ENCODE assay signal across 31 cellular contexts in the genomic region with DNA sequence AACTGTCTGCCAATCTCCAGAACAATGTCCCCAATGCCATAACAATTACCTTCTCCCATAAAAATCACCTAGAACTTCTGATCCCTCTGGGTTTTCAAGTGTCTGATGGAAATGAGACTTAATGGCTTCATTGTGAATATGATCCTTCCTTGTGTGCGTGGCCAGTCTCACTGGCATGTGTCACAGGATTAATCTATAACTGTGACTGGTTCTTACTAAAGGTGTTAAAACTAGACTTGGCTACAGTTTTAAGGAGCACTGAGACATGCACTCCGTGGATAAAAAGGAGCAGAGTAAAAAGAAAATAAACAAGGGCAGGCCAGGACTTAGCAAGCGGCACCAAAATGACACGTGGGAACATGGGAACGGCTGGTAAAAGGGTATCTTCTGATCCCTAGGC.
"Had no signal": no experiment of that assay in that cellular context is flagged by ENCODE, and none has a peak within 500 bp of the region (broad histone marks: within the 10 kb centered on the region; RNA-seq: fewer than 3 reads in every experiment).

No MANE protein-coding gene starts in this region.

- H3K27ac ChIP-seq: adrenal gland, body of pancreas, epithelial cell of prostate, esophagus squamous epithelium, gastroesophageal sphincter, heart right ventricle, WERI-Rb-1 had no signal

- H3K9me3 ChIP-seq: adrenal gland, body of pancreas, esophagus squamous epithelium, gastroesophageal sphincter had no signal

- H3K27me3 ChIP-seq: adrenal gland, body of pancreas, esophagus squamous epithelium, gastroesophageal sphincter, heart right ventricle had no signal

- H3K4me1 Mint-ChIP-seq: activated B cell treated with CpG ODN at 0.5 μM for 24 hours; activated naive CD4-positive, alpha-beta T cell treated with anti-CD3 and anti-CD28 coated beads, Interleukin-2, amount 50 U/mL, for 24 hours; activated naive CD8-positive, alpha-beta T cell treated with anti-CD3 and anti-CD28 coated beads for 36 hours; activated naive CD8-positive, alpha-beta T cell treated with anti-CD3 and anti-CD28 coated beads, Interleukin-2, amount 50 U/mL, for 24 hours; T-helper 17 cell had no signal

- H3K36me3 Mint-ChIP-seq: activated naive CD4-positive, alpha-beta T cell treated with anti-CD3 and anti-CD28 coated beads, Interleukin-2, amount 50 U/mL, for 24 hours; activated naive CD8-positive, alpha-beta T cell treated with anti-CD3 and anti-CD28 coated beads for 36 hours had no signal

- H3K27me3 Mint-ChIP-seq: activated CD8-positive, alpha-beta T cell treated with anti-CD3 and anti-CD28 coated beads for 36 hours had no signal

- H3K36me3 ChIP-seq: adrenal gland, esophagus squamous epithelium, gastroesophageal sphincter, heart right ventricle, WERI-Rb-1 had no signal

- DNase-seq: activated B cell treated with CpG ODN at 0.5 μM for 24 hours; activated CD4-positive, alpha-beta T cell treated with anti-CD3 and anti-CD28 coated beads for 48 hours; activated CD4-positive, alpha-beta T cell treated with anti-CD3 and anti-CD28 coated beads, Interleukin-2, amount 50 U/mL, for 1 hour; activated CD4-positive, alpha-beta T cell treated with anti-CD3 and anti-CD28 coated beads, Interleukin-2, amount 50 U/mL, for 48 hours; activated CD8-positive, alpha-beta memory T cell treated with anti-CD3 and anti-CD28 coated beads for 24 hours; activated CD8-positive, alpha-beta T cell treated with anti-CD3 and anti-CD28 coated beads for 36 hours; activated effector memory CD4-positive, alpha-beta T cell treated with anti-CD3 and anti-CD28 coated beads, Interleukin-2, amount 50 U/mL, for 16 hours; activated naive CD4-positive, alpha-beta T cell treated with anti-CD3 and anti-CD28 coated beads for 36 hours; activated naive CD8-positive, alpha-beta T cell treated with anti-CD3 and anti-CD28 coated beads for 36 hours; activated naive CD8-positive, alpha-beta T cell treated with anti-CD3 and anti-CD28 coated beads, Interleukin-2, amount 50 U/mL, for 24 hours; activated T-cell treated with anti-CD3 and anti-CD28 coated beads, Interleukin-2, amount 50 U/mL, for 4 hours; adrenal gland; amygdala; aorta; body of pancreas; effector CD8-positive, alpha-beta T cell; esophagus squamous epithelium; foreskin melanocyte; heart right ventricle; T-helper 17 cell; T1000; WERI-Rb-1 had no signal

- H3K4me3 ChIP-seq: adrenal gland, body of pancreas, esophagus squamous epithelium, gastroesophageal sphincter, heart right ventricle had no signal

- H3K4me3 Mint-ChIP-seq: activated B cell treated with CpG ODN at 0.5 μM for 24 hours; activated CD8-positive, alpha-beta T cell treated with anti-CD3 and anti-CD28 coated beads for 36 hours; activated naive CD4-positive, alpha-beta T cell treated with anti-CD3 and anti-CD28 coated beads for 36 hours; activated naive CD4-positive, alpha-beta T cell treated with anti-CD3 and anti-CD28 coated beads, Interleukin-2, amount 50 U/mL, for 24 hours; activated naive CD8-positive, alpha-beta T cell treated with anti-CD3 and anti-CD28 coated beads for 36 hours; activated naive CD8-positive, alpha-beta T cell treated with anti-CD3 and anti-CD28 coated beads, Interleukin-2, amount 50 U/mL, for 24 hours; activated T-cell treated with anti-CD3 and anti-CD28 coated beads, Interleukin-2, amount 50 U/mL, for 4 hours; T-helper 17 cell; T-helper 2 cell treated with Interferon-gamma antibody and Interleukin-4, amounts not matched to agents 5 μg/mL and 100 μg/mL, for 36 hours had no signal

- H3K27ac Mint-ChIP-seq: activated B cell treated with CpG ODN at 0.5 μM for 24 hours; activated CD8-positive, alpha-beta T cell treated with anti-CD3 and anti-CD28 coated beads for 36 hours; activated naive CD4-positive, alpha-beta T cell treated with anti-CD3 and anti-CD28 coated beads for 36 hours; activated naive CD4-positive, alpha-beta T cell treated with anti-CD3 and anti-CD28 coated beads, Interleukin-2, amount 50 U/mL, for 24 hours; activated naive CD8-positive, alpha-beta T cell treated with anti-CD3 and anti-CD28 coated beads for 36 hours; activated naive CD8-positive, alpha-beta T cell treated with anti-CD3 and anti-CD28 coated beads, Interleukin-2, amount 50 U/mL, for 24 hours; activated T-helper 2 cell treated with anti-CD3 and anti-CD28 coated beads, Interferon-gamma antibody, Interleukin-2, Interleukin-4, amounts not matched to agents 10 μg/mL and 5 μg/mL and 100 μg/mL, durations not matched to agents 14 hours and 24 hours and 36 hours; T-helper 17 cell; T-helper 2 cell treated with Interferon-gamma antibody and Interleukin-4, amounts not matched to agents 5 μg/mL and 100 μg/mL, for 36 hours had no signal

- H3K4me1 ChIP-seq: adrenal gland, body of pancreas, esophagus squamous epithelium, gastroesophageal sphincter, heart right ventricle had no signal

- FAIRE-seq: colon, endometrium, endothelial cell of umbilical vein had no signal

- ATAC-seq: activated CD4-positive, CD25-positive, alpha-beta regulatory T cell treated with anti-CD3 and anti-CD28 coated beads, Interleukin-2, amount 50 U/mL, for 24 hours; activated CD8-positive, alpha-beta T cell treated with anti-CD3 and anti-CD28 coated beads for 36 hours; activated naive CD8-positive, alpha-beta T cell treated with anti-CD3 and anti-CD28 coated beads, Interleukin-2, amount 50 U/mL, for 24 hours; activated T-cell treated with anti-CD3 and anti-CD28 coated beads, Interleukin-2, amount 50 U/mL, for 4 hours; body of pancreas; gastroesophageal sphincter; heart right ventricle; T-helper 17 cell had no signal

- H3K9me3 Mint-ChIP-seq: activated naive CD4-positive, alpha-beta T cell treated with anti-CD3 and anti-CD28 coated beads for 36 hours; activated naive CD8-positive, alpha-beta T cell treated with anti-CD3 and anti-CD28 coated beads for 36 hours; activated T-cell treated with anti-CD3 and anti-CD28 coated beads, Interleukin-2, amount 50 U/mL, for 4 hours; activated T-helper 2 cell treated with anti-CD3 and anti-CD28 coated beads, Interferon-gamma antibody, Interleukin-2, Interleukin-4, amounts not matched to agents 10 μg/mL and 5 μg/mL and 100 μg/mL, durations not matched to agents 14 hours and 24 hours and 36 hours; T-helper 2 cell treated with Interferon-gamma antibody and Interleukin-4, amounts not matched to agents 5 μg/mL and 100 μg/mL, for 36 hours had no signal
